In the genomic region with DNA sequence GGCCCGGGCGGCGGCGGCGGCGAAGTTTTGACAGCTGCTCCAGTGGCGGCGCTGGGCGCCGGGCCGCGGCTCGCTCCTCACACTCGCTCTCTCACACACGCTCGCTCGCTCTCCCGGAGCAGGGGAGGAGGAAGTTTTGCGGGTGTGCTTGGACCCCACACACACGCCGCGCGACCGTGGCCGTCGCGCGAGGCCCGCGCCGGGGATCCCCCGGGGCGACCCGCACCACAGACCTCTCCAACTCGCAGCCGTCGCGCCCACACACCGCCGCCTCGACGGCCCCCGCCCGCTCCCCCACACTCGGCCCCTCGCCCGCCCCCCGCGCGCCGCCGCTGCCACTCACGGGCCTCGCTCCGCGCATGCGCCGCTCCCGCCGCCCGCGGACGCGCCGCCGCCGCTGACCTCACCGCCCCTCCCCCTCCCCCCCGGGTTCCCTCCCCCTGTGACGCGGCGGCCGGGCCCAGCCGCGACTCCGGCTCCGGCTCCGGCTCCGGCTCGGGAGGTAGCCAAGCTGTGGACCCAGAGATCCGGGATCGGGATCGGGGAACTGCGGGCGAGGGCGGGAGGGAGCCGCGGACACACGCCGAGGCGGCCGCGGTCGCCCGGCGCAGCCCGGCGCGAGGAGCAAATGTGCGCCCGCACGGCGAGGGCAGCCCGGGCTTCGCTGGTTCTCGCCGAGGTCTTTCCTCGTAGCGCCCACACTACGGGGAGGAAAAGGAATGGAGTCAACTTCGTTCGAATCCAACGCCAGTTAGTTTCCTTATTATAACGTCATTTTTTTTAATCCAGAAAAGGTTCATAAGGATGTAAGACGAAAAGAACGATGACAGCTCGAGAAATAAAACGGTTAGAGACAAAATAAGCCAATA, we compare ENCODE assay signal across 8 cellular contexts. TPM values are rescaled to one million over a fixed set of nuclear protein-coding genes. Genes with fewer than 3 reads are reported as not detected.
DNase-seq lines count a peak whose midpoint lies in the region; ATAC-seq, FAIRE-seq and TF ChIP-seq lines count a peak whose summit lies in the region.

No MANE protein-coding gene starts in this region.

- H3K4me1 Mint-ChIP-seq in activated T-cell treated with anti-CD3 and anti-CD28 coated beads, Interleukin-2, amount 50 U/mL, for 24 hours (ENCODE audit: low read depth): peaks cover 34% of the 10 kb centered on the region

- H3K9ac ChIP-seq in mucosa of stomach (ENCODE audit: low read length): peak overlapping the region; percentile 69

- H3K27me3 ChIP-seq in esophagus (ENCODE audit: control insufficient read depth in 1 of 2, insufficient read depth in 2 of 2, low read length in 2 of 2) (no peaks in the 10 kb centered on the region), mucosa of stomach (ENCODE audit: control insufficient read depth, insufficient read depth, low read length) (no peaks in the 10 kb centered on the region)

- no peak for TF ChIP-seq CTCF in D721Med (IDR thresholded peaks at IDR 0.05; ENCODE audit: insufficient read depth, missing control alignments)

- H3K36me3 ChIP-seq in esophagus (ENCODE audit: control insufficient read depth in 2 of 2, insufficient read depth in 2 of 2, low read length in 1 of 2) (no peaks in the 10 kb centered on the region), mucosa of stomach (ENCODE audit: control insufficient read depth, insufficient read depth, low read length) (no peaks in the 10 kb centered on the region)

- DNase-seq in D721Med (ENCODE audit: insufficient read length, low spot score) (peak; percentile 41), HuH-7 (ENCODE audit: low spot score) (peak; percentile 85), OCI-M1 (lab: John Stamatoyannopoulos, UW) (peak; percentile 90)
- DNase-seq in activated T-cell treated with anti-CD3 and anti-CD28 coated beads, Interleukin-2, amount 50 U/mL, for 24 hours: peak; percentile 94
- peak; percentile 90 for DNase-seq in stimulated activated CD8-positive, alpha-beta memory T cell treated with anti-CD3 and anti-CD28 coated beads, Interleukin-4, amount 100 ng/mL, for 48 hours

- 0 to 1% methylated on average over 57 to 118 of the region's 118 CpGs for WGBS in esophagus, 2 donors

- H3K27me3 Mint-ChIP-seq in activated T-cell treated with anti-CD3 and anti-CD28 coated beads, Interleukin-2, amount 50 U/mL, for 24 hours: no peaks in the 10 kb centered on the region

- peaks cover 16% of the 10 kb centered on the region for H3K36me3 Mint-ChIP-seq in activated T-cell treated with anti-CD3 and anti-CD28 coated beads, Interleukin-2, amount 50 U/mL, for 24 hours (ENCODE audit: low read depth)

- peak; percentile 43 for ATAC-seq in GM21447 (IDR thresholded peaks at IDR 0.05; ENCODE audit: unreplicated experiment)

- H3K9me3 Mint-ChIP-seq in activated T-cell treated with anti-CD3 and anti-CD28 coated beads, Interleukin-2, amount 50 U/mL, for 24 hours: no peaks in the 10 kb centered on the region

- H3K4me3 Mint-ChIP-seq in activated T-cell treated with anti-CD3 and anti-CD28 coated beads, Interleukin-2, amount 50 U/mL, for 24 hours: peak overlapping the region; percentile 81

- H3K9me3 ChIP-seq in esophagus (ENCODE audit: control insufficient read depth in 2 of 2, insufficient read depth in 1 of 2, low read depth in 1 of 2, low read length in 1 of 2): no peaks in the 10 kb centered on the region
- no peaks in the 10 kb centered on the region for H3K9me3 ChIP-seq in mucosa of stomach (ENCODE audit: control insufficient read depth, low read length)

- no peak for FAIRE-seq in D721Med (lab: Jason Lieb, UNC)

- peak overlapping the region; percentile 99 to 100 for H3K27ac ChIP-seq in esophagus (ENCODE audit: low read depth in 2 of 2, low read length in 1 of 2)

- peak overlapping the region; percentile 94 for H3K27ac Mint-ChIP-seq in activated T-cell treated with anti-CD3 and anti-CD28 coated beads, Interleukin-2, amount 50 U/mL, for 24 hours

- H3K4me1 ChIP-seq in esophagus (ENCODE audit: control insufficient read depth in 2 of 2, insufficient read depth in 2 of 2, low read length in 1 of 2): no peaks in the 10 kb centered on the region
- H3K4me1 ChIP-seq in mucosa of stomach (ENCODE audit: control insufficient read depth, insufficient read depth, low read length): peaks cover 6% of the 10 kb centered on the region

- H3K4me3 ChIP-seq in esophagus (ENCODE audit: low read depth in 1 of 2, low read length in 2 of 2): peak overlapping the region; percentile 71 to 83
- H3K4me3 ChIP-seq in mucosa of stomach (ENCODE audit: low read length): peak overlapping the region; percentile 47

RNA-seq across cellular contexts. Expression of a gene that starts 0.7 kb away (rescaled TPM):
- polyA plus RNA-seq in esophagus: 10 to 100 TPM in 1 of 2 donors, 1 to 10 TPM in 1; 8.2 to 11.7 TPM

Comparison
In these comparisons a context has a peak if more than half of its experiments do, and no peak if none do; other contexts are left out.
1. Peak in every context shown above with its lines: DNase-seq, ATAC-seq, H3K4me3 ChIP-seq and H3K27ac ChIP-seq.
2. DNase-seq: peak in every context shown above with its lines; median percentile 94 in activated T-cell treated with anti-CD3 and anti-CD28 coated beads, Interleukin-2, amount 50 U/mL, for 24 hours; 90 in OCI-M1; 90 in stimulated activated CD8-positive, alpha-beta memory T cell treated with anti-CD3 and anti-CD28 coated beads, Interleukin-4, amount 100 ng/mL, for 48 hours; 85 in HuH-7; 41 in D721Med.